In the genomic region with DNA sequence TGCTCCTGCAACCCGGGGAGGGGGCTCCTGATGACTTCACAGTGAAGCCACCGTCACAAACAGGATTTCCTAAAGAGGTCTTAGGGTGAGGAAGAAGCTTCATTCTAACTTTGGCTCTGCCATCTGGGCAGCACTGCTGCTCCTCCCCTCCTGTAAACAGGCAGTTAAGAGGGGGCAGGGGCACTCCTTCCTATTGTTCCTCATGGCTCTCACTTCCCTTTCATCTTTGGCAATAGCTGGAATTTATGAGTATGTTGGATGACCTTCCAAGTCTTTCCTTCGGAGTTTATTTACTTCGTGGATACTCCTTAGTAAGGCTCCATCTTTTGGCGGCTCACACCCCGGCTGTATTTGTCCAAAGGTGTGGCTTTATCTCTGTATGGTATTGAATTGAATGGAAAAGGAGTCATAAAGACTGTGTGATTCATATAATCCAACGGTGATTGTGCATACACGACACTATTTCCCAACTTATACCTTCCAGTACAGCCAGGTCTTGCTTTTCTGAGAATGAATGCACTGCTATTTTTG, we compare ENCODE assay signal across 8 cellular contexts. TPM values are rescaled to one million over a fixed set of nuclear protein-coding genes. Genes with fewer than 3 reads are reported as not detected.
DNase-seq lines count a peak whose midpoint lies in the region; ATAC-seq and TF ChIP-seq lines count a peak whose summit lies in the region.

No MANE protein-coding gene starts in this region.

- POLR2A ChIA-PET in activated naive CD8-positive, alpha-beta T cell treated with anti-CD3 and anti-CD28 coated beads, Interleukin-2, amount 10 ng/mL, durations not matched to agents 7 days and 5 days (lab: Charles Lee), result interaction anchor here (1.4 kb wide), 2 partner anchors 19 to 20 kb away, joined by 3 to 4 read pairs; no protein-coding TSS in a partner anchor

- no peak for TF ChIP-seq CTCF in NB4 (IDR thresholded peaks at IDR 0.05; ENCODE audit: low read depth, low read length)

- no peak overlapping the region for H3K4me3 ChIP-seq in NB4 (ENCODE audit: low read depth, low read length)

- peak overlapping the region; percentile 56 for H3K27ac Mint-ChIP-seq in activated naive CD8-positive, alpha-beta T cell treated with anti-CD3 and anti-CD28 coated beads, Interleukin-2, amount 10 ng/mL, durations not matched to agents 7 days and 5 days

- TF ChIP-seq POLR2A in NB4 (IDR thresholded peaks at IDR 0.05; ENCODE audit: extremely low read depth, insufficient read length), result no peak

- no peak for ATAC-seq in activated naive CD8-positive, alpha-beta T cell treated with anti-CD3 and anti-CD28 coated beads, Interleukin-2, amount 10 ng/mL, durations not matched to agents 7 days and 5 days (ENCODE audit: low read depth)
- ATAC-seq in GM21381 (IDR thresholded peaks at IDR 0.05; ENCODE audit: unreplicated experiment), result no peak
- ATAC-seq in GM21619 (IDR thresholded peaks at IDR 0.05; ENCODE audit: unreplicated experiment), result no peak
- ATAC-seq in GM21737 (IDR thresholded peaks at IDR 0.05; ENCODE audit: unreplicated experiment), result no peak

- H3K9me3 Mint-ChIP-seq in activated naive CD8-positive, alpha-beta T cell treated with anti-CD3 and anti-CD28 coated beads, Interleukin-2, amount 10 ng/mL, durations not matched to agents 7 days and 5 days, result peaks cover 1% of the 10 kb centered on the region

- H3K27me3 Mint-ChIP-seq in activated naive CD8-positive, alpha-beta T cell treated with anti-CD3 and anti-CD28 coated beads, Interleukin-2, amount 10 ng/mL, durations not matched to agents 7 days and 5 days, result no peaks in the 10 kb centered on the region

- H3K4me3 Mint-ChIP-seq in activated naive CD8-positive, alpha-beta T cell treated with anti-CD3 and anti-CD28 coated beads, Interleukin-2, amount 10 ng/mL, durations not matched to agents 7 days and 5 days, result no peak overlapping the region

- peaks cover 58% of the 10 kb centered on the region for H3K4me1 Mint-ChIP-seq in activated naive CD8-positive, alpha-beta T cell treated with anti-CD3 and anti-CD28 coated beads, Interleukin-2, amount 10 ng/mL, durations not matched to agents 7 days and 5 days

- H3K36me3 Mint-ChIP-seq in activated naive CD8-positive, alpha-beta T cell treated with anti-CD3 and anti-CD28 coated beads, Interleukin-2, amount 10 ng/mL, durations not matched to agents 7 days and 5 days, result peaks cover 39% of the 10 kb centered on the region

- DNase-seq in COLO668 (lab: John Stamatoyannopoulos, UW; ENCODE audit: unreplicated experiment) (peak; percentile 9), NB4 (ENCODE audit: low read depth) (peak; percentile 28), midbrain (lab: John Stamatoyannopoulos, UW) (peak; percentile 42), mesenteric fat pad (ENCODE audit: low spot score) (no peak)
- DNase-seq in activated naive CD8-positive, alpha-beta T cell treated with anti-CD3 and anti-CD28 coated beads, Interleukin-2, amount 10 ng/mL, durations not matched to agents 7 days and 5 days, result no peak

RNA-seq across cellular contexts. Expression of a gene that starts 55.4 kb away (rescaled TPM):
- 10 to 100 TPM; 32.3 to 33.3 TPM for total RNA-seq in activated naive CD8-positive, alpha-beta T cell treated with anti-CD3 and anti-CD28 coated beads, Interleukin-2, amount 10 ng/mL, durations not matched to agents 7 days and 5 days
- total RNA-seq in mesenteric fat pad, result 24.0 TPM

Comparison
In these comparisons a context has a peak if more than half of its experiments do, and no peak if none do; other contexts are left out.
1. DNase-seq: peak in COLO668 (single experiment), NB4 (single experiment) and midbrain (single experiment); none in activated naive CD8-positive, alpha-beta T cell treated with anti-CD3 and anti-CD28 coated beads, Interleukin-2, amount 10 ng/mL, durations not matched to agents 7 days and 5 days (single experiment) and mesenteric fat pad (single experiment).